Comparison of ENCODE assay signal across 13 cellular contexts in genomic region chr14:54739514-54739913, GRCh38.
DNase-seq lines count a peak whose midpoint lies in the region; ATAC-seq, FAIRE-seq and TF ChIP-seq lines count a peak whose summit lies in the region.
"Had no signal": no experiment of that assay in that cellular context is flagged by ENCODE, and none has a peak within 500 bp of the region (broad histone marks: within the 10 kb centered on the region; RNA-seq: fewer than 3 reads in every experiment).

No MANE protein-coding gene starts in this region.

- no peaks in the 10 kb centered on the region for H3K79me2 ChIP-seq in trophoblast cell (ENCODE audit: control insufficient read depth, insufficient read depth, low read length, poor library complexity)

- no peak overlapping the region for H2BK5ac ChIP-seq in trophoblast cell (ENCODE audit: low read depth, low read length, poor library complexity)

- DNase-seq in HTR-8/SVneo (ENCODE audit: insufficient read length, low spot score) = no peak
- no peak for DNase-seq in lower lobe of right lung
- peak; percentile 62 to 84 for DNase-seq in trophoblast cell
- no peak for DNase-seq in upper lobe of right lung
- DNase-seq in right cardiac atrium = no peak
- DNase-seq in foreskin keratinocyte = no peak
- DNase-seq in NCI-H1436 treated with DMSO at 0.1 percent for 48 hours (lab: John Stamatoyannopoulos, UW) = no peak
- DNase-seq: ACHN; CD4-positive, CD25-positive, alpha-beta regulatory T cell; DMS53; GM23248 had no signal

- no peaks in the 10 kb centered on the region for H3K79me1 ChIP-seq in trophoblast cell (ENCODE audit: low read length)

- no peak overlapping the region for H3K23ac ChIP-seq in trophoblast cell (ENCODE audit: low read length)

- H2BK120ac ChIP-seq in trophoblast cell (ENCODE audit: insufficient read depth, low read length, poor library complexity) = no peak overlapping the region

- H2AFZ ChIP-seq in trophoblast cell (ENCODE audit: insufficient read depth, low read length, poor library complexity) = no peak overlapping the region
- H2AFZ ChIP-seq: GM23248 had no signal

- H2AK5ac ChIP-seq in trophoblast cell (ENCODE audit: low read length) = no peak overlapping the region

- H3K27ac ChIP-seq in lower lobe of right lung (no peak overlapping the region), trophoblast cell (ENCODE audit: low read depth, low read length) (no peak overlapping the region), upper lobe of right lung (no peak overlapping the region), right cardiac atrium (ENCODE audit: low read length) (no peak overlapping the region), foreskin keratinocyte (no peak overlapping the region)
- H3K27ac ChIP-seq: GM23248 had no signal

- no peak overlapping the region for H4K8ac ChIP-seq in trophoblast cell (ENCODE audit: low read depth, low read length)

- no peak overlapping the region for H3K4ac ChIP-seq in trophoblast cell (ENCODE audit: low read depth, low read length)

- no peak overlapping the region for H4K91ac ChIP-seq in trophoblast cell (ENCODE audit: low read depth, low read length)

- no peak overlapping the region for H3K14ac ChIP-seq in trophoblast cell (ENCODE audit: low read length)

- H3K4me1 ChIP-seq in lower lobe of right lung (no peaks in the 10 kb centered on the region), trophoblast cell (ENCODE audit: control insufficient read depth in 1 of 2, insufficient read depth in 2 of 2, low read length in 2 of 2) (peaks cover 3 to 7% of the 10 kb centered on the region in 2 experiments), upper lobe of right lung (peaks cover 5% of the 10 kb centered on the region), right cardiac atrium (ENCODE audit: control insufficient read depth, insufficient read depth, low read length) (peaks cover 10% of the 10 kb centered on the region), foreskin keratinocyte (peaks cover 10% of the 10 kb centered on the region)

- no peak overlapping the region for H3K4me2 ChIP-seq in trophoblast cell (ENCODE audit: low read length)
- H3K4me2 ChIP-seq: BLaER1 treated with 17β-estradiol and CSF1 and Interleukin-3, amounts not matched to agents 10 nM and 100 nM had no signal

- WGBS in trophoblast cell (ENCODE audit: extremely low coverage, insufficient coverage, insufficient read length) = no CpG with 5 or more reads among the region's 7 CpGs
- 92% methylated on average over 7 of the region's 7 CpGs for WGBS in right cardiac atrium

- H3K18ac ChIP-seq in trophoblast cell (ENCODE audit: low read length) = no peak overlapping the region

- no peaks in the 10 kb centered on the region for H3K9me3 ChIP-seq in lower lobe of right lung
- H3K9me3 ChIP-seq in trophoblast cell (ENCODE audit: insufficient read depth, low read depth, low read length) = no peaks in the 10 kb centered on the region
- H3K9me3 ChIP-seq in upper lobe of right lung = no peaks in the 10 kb centered on the region
- H3K9me3 ChIP-seq in right cardiac atrium (ENCODE audit: control insufficient read depth, low read length) = no peaks in the 10 kb centered on the region

- peak; percentile 16 for FAIRE-seq in HTR-8/SVneo (lab: Jason Lieb, UNC)
- FAIRE-seq: H54 had no signal

- no peak overlapping the region for H3K4me3 ChIP-seq in lower lobe of right lung
- H3K4me3 ChIP-seq in trophoblast cell (ENCODE audit: low read depth, low read length) = no peak overlapping the region
- H3K4me3 ChIP-seq in upper lobe of right lung = no peak overlapping the region
- no peak overlapping the region for H3K4me3 ChIP-seq in right cardiac atrium (ENCODE audit: low read length)
- H3K4me3 ChIP-seq: BLaER1 treated with 17β-estradiol and CSF1 and Interleukin-3, amounts not matched to agents 10 nM and 100 nM; GM23248 had no signal

- ATAC-seq in lower lobe of right lung = peak; percentile 57 to 61
- ATAC-seq in upper lobe of right lung = peak; percentile 55
- no peak for ATAC-seq in right cardiac atrium
- ATAC-seq in foreskin keratinocyte = no peak

- intact Hi-C loops in lower lobe of right lung (cut with DNase I) (no loop called here), upper lobe of right lung (cut with DNase I) (no loop called here), right cardiac atrium (cut with DNase I) (no loop called here)

- H3K27me3 ChIP-seq in lower lobe of right lung (ENCODE audit: low read depth) = no peaks in the 10 kb centered on the region
- no peaks in the 10 kb centered on the region for H3K27me3 ChIP-seq in trophoblast cell (ENCODE audit: insufficient read depth, low read length)
- H3K27me3 ChIP-seq in upper lobe of right lung = no peaks in the 10 kb centered on the region
- H3K27me3 ChIP-seq in right cardiac atrium (ENCODE audit: control insufficient read depth, insufficient read depth) = no peaks in the 10 kb centered on the region
- H3K27me3 ChIP-seq in foreskin keratinocyte = no peaks in the 10 kb centered on the region
- H3K27me3 ChIP-seq: BLaER1 treated with 17β-estradiol and CSF1 and Interleukin-3, amounts not matched to agents 10 nM and 100 nM had no signal

- H4K12ac ChIP-seq in trophoblast cell (ENCODE audit: low read depth, low read length) = no peak overlapping the region

- no peak overlapping the region for H2BK12ac ChIP-seq in trophoblast cell (ENCODE audit: low read length)

- TF ChIP-seq CTCF in lower lobe of right lung (IDR thresholded peaks at IDR 0.05) (no peak), upper lobe of right lung (IDR thresholded peaks at IDR 0.05) (no peak), foreskin keratinocyte (conservative IDR thresholded peaks at IDR 0.05) (no peak)

- H3K9ac ChIP-seq in trophoblast cell (ENCODE audit: low read length) = no peak overlapping the region
- H3K9ac ChIP-seq: BLaER1 treated with 17β-estradiol and CSF1 and Interleukin-3, amounts not matched to agents 10 nM and 100 nM; GM23248 had no signal

- H3K36me3 ChIP-seq in lower lobe of right lung = no peaks in the 10 kb centered on the region
- peaks cover 0 to 8% of the 10 kb centered on the region in 2 experiments for H3K36me3 ChIP-seq in trophoblast cell (ENCODE audit: control insufficient read depth in 1 of 2, insufficient read depth in 2 of 2, low read length in 2 of 2)
- H3K36me3 ChIP-seq in upper lobe of right lung = no peaks in the 10 kb centered on the region

Comparison
In these comparisons a context has a peak if more than half of its experiments do, and no peak if none do; other contexts are left out.
1. DNase-seq: peak in trophoblast cell (2 of 2); none in HTR-8/SVneo (single experiment), lower lobe of right lung (single experiment), upper lobe of right lung (single experiment), right cardiac atrium (0 of 3), foreskin keratinocyte (0 of 2) and NCI-H1436 treated with DMSO at 0.1 percent for 48 hours (single experiment).
2. ATAC-seq: peak in lower lobe of right lung (2 of 2) and upper lobe of right lung (single experiment); none in right cardiac atrium (0 of 2) and foreskin keratinocyte (single experiment).